16 cellular contexts compared by ENCODE assay signal in genomic region chr1:229137274-229137673, GRCh38.
"Had no signal": no experiment of that assay in that cellular context is flagged by ENCODE, and none has a peak within 500 bp of the region (broad histone marks: within the 10 kb centered on the region; RNA-seq: fewer than 3 reads in every experiment).

No MANE protein-coding gene starts in this region.

- H3K27ac Mint-ChIP-seq: activated CD4-positive, alpha-beta memory T cell treated with anti-CD3 and anti-CD28 coated beads for 36 hours; activated T-cell treated with anti-CD3 and anti-CD28 coated beads, Interleukin-2, amount 50 U/mL, for 24 hours; memory B cell; natural killer cell had no signal

- H3K27me3 Mint-ChIP-seq: activated CD4-positive, alpha-beta memory T cell treated with anti-CD3 and anti-CD28 coated beads for 36 hours; activated T-cell treated with anti-CD3 and anti-CD28 coated beads, Interleukin-2, amount 50 U/mL, for 24 hours had no signal

- H3K4me1 ChIP-seq: esophagus muscularis mucosa, left ventricle myocardium inferior had no signal

- H3K27ac ChIP-seq: esophagus muscularis mucosa, left ventricle myocardium inferior, thyroid gland, VCaP had no signal

- H3K9me3 ChIP-seq: esophagus muscularis mucosa, left ventricle myocardium inferior, thyroid gland had no signal

- H3K36me3 ChIP-seq: esophagus muscularis mucosa, left ventricle myocardium inferior, thyroid gland had no signal

- DNase-seq: activated CD4-positive, alpha-beta memory T cell treated with anti-CD3 and anti-CD28 coated beads for 36 hours; activated effector memory CD4-positive, alpha-beta T cell treated with Interleukin-2 at 50 U/mL for 16 hours; activated naive CD4-positive, alpha-beta T cell treated with anti-CD3 and anti-CD28 coated beads, Interleukin-2, amount 50 U/mL, for 16 hours; activated T-cell treated with anti-CD3 and anti-CD28 coated beads, Interleukin-2, amount 50 U/mL, for 24 hours; amniotic stem cell; hippocampal formation; kidney; left ventricle myocardium inferior; mucosa of descending colon; natural killer cell; stimulated activated CD4-positive, alpha-beta T cell treated with anti-CD3 and anti-CD28 coated beads, Interleukin-12 subunit alpha, Interleukin-12 subunit beta, amount 100 ng/mL, for 4 hours; stimulated activated CD4-positive, alpha-beta T cell treated with anti-CD3 and anti-CD28 coated beads, Interleukin-2, amount 100 ng/mL, for 24 hours; thyroid gland had no signal

- H3K4me3 Mint-ChIP-seq: activated CD4-positive, alpha-beta memory T cell treated with anti-CD3 and anti-CD28 coated beads for 36 hours; activated T-cell treated with anti-CD3 and anti-CD28 coated beads, Interleukin-2, amount 50 U/mL, for 24 hours; memory B cell; natural killer cell had no signal

- H3K4me3 ChIP-seq: esophagus muscularis mucosa, left ventricle myocardium inferior, mucosa of descending colon, thyroid gland had no signal

- H3K27me3 ChIP-seq: esophagus muscularis mucosa, thyroid gland had no signal

- ATAC-seq: natural killer cell had no signal
